1 cellular context compared by ENCODE assay signal in the genomic region with DNA sequence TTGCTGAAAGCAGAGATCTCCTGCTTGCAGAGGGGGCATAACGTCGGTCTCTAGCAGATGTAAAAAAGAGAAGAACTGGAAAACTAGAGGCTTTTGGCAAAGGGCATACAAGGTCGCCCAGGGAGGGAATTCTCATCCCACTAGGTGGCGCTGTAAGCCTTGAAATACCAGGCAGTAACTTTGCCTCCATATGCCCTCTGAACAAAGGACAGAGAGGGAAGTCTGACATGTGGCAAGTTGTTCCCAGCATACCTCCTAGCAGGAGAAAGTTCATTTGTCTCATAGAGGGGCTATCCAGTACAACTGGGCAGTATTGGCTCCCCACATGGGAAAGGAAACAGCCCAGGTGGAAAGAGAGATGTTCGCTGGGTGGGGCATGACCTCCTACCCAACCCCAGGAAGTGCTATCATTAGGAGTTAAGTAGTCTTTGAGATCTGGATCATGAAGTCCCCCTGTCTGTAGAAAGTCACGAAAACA.
A peak's percentile ranks its signal among the peaks of the same experiment; 100 is the strongest.
TF ChIP-seq lines count a peak whose summit lies in the region.

No MANE protein-coding gene starts in this region.

TF ChIP-seq in HepG2, 621 proteins besides CTCF, POLR2A, EP300 and RAD21 (continued from another document):
- TF ChIP-seq IRF2 (CRISPR knock-in tag; IDR thresholded peaks at IDR 0.05) (peak; percentile 38; the same call in 1 of the 2 replicates), TSC22D2 (CRISPR knock-in tag; IDR thresholded peaks at IDR 0.05; ENCODE audit: borderline replicate concordance) (peak; percentile 31; the same call in 1 of the 2 replicates), TFDP1 (CRISPR knock-in tag; IDR thresholded peaks at IDR 0.05; ENCODE audit: borderline replicate concordance) (peak; percentile 52; the same call in 1 of the 2 replicates), SMC3 (IDR thresholded peaks at IDR 0.05; ENCODE audit: low read length) (peak; percentile 97), KDM3A (CRISPR knock-in tag; IDR thresholded peaks at IDR 0.05; ENCODE audit: low read depth) (0 out of 2 replicates have a peak, but pooled peaks have one; percentile 63), HNF4G (IDR thresholded peaks at IDR 0.05; ENCODE audit: borderline replicate concordance, low read depth, low read length) (0 out of 2 replicates have a peak, but pooled peaks have one; percentile 32), HNF4G (CRISPR knock-in tag; IDR thresholded peaks at IDR 0.05; ENCODE audit: borderline replicate concordance, low read depth) (no peak), RARA (CRISPR knock-in tag; IDR thresholded peaks at IDR 0.05) (0 out of 2 replicates have a peak, but pooled peaks have one; percentile 27), BRD4 (CRISPR knock-in tag; IDR thresholded peaks at IDR 0.05) (no peak), PRDM4 (CRISPR knock-in tag; IDR thresholded peaks at IDR 0.05; ENCODE audit: borderline replicate concordance) (no peak), NCOA1 (CRISPR knock-in tag; IDR thresholded peaks at IDR 0.05) (no peak), FOSL2 (CRISPR knock-in tag; IDR thresholded peaks at IDR 0.05) (no peak), ZNF780A (CRISPR knock-in tag; IDR thresholded peaks at IDR 0.05) (no peak), RELA (CRISPR knock-in tag; IDR thresholded peaks at IDR 0.05) (0 out of 2 replicates have a peak, but pooled peaks have one; percentile 63), ESRRA (CRISPR knock-in tag; IDR thresholded peaks at IDR 0.05; ENCODE audit: low read depth) (peak; percentile 92), DBP (CRISPR knock-in tag; IDR thresholded peaks at IDR 0.05; ENCODE audit: not compliant biosample characterization) (no peak), LCORL (IDR thresholded peaks at IDR 0.05) (no peak), LCORL (CRISPR knock-in tag; IDR thresholded peaks at IDR 0.05) (peak; percentile 61), HMGXB3 (CRISPR knock-in tag; IDR thresholded peaks at IDR 0.05; ENCODE audit: borderline replicate concordance) (peak; percentile 49; the same call in 1 of the 2 replicates), ZNF24 (IDR thresholded peaks at IDR 0.05) (peak; percentile 31; the same call in 1 of the 2 replicates), MAFF (IDR thresholded peaks at IDR 0.05; ENCODE audit: low read depth, low read length) (no peak), NR2F1 (CRISPR knock-in tag; IDR thresholded peaks at IDR 0.05) (peak in 1 of 2 experiments; percentile 23; a peak in 1 of 4 replicates), SAP130 (CRISPR knock-in tag; IDR thresholded peaks at IDR 0.05; ENCODE audit: low read depth) (peak; percentile 16; the same call in 1 of the 2 replicates), SP4 (CRISPR knock-in tag; IDR thresholded peaks at IDR 0.05) (peak; percentile 50; the same call in 1 of the 2 replicates), THRA (CRISPR knock-in tag; IDR thresholded peaks at IDR 0.05; ENCODE audit: borderline replicate concordance) (peak; percentile 99)
- TF ChIP-seq, protein P1, sequence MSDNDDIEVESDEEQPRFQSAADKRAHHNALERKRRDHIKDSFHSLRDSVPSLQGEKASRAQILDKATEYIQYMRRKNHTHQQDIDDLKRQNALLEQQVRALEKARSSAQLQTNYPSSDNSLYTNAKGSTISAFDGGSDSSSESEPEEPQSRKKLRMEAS (IDR thresholded peaks at IDR 0.05) = peak; percentile 67
- TF ChIP-seq, protein P2, sequence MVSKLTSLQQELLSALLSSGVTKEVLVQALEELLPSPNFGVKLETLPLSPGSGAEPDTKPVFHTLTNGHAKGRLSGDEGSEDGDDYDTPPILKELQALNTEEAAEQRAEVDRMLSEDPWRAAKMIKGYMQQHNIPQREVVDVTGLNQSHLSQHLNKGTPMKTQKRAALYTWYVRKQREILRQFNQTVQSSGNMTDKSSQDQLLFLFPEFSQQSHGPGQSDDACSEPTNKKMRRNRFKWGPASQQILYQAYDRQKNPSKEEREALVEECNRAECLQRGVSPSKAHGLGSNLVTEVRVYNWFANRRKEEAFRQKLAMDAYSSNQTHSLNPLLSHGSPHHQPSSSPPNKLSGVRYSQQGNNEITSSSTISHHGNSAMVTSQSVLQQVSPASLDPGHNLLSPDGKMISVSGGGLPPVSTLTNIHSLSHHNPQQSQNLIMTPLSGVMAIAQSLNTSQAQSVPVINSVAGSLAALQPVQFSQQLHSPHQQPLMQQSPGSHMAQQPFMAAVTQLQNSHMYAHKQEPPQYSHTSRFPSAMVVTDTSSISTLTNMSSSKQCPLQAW (CRISPR knock-in tag; IDR thresholded peaks at IDR 0.05) = 0 out of 2 replicates have a peak, but pooled peaks have one; percentile 52
